In genomic region chr10:1056326-1057105, GRCh38 we compare ENCODE assay signal across 8 cellular contexts. TPM values are rescaled to one million over a fixed set of nuclear protein-coding genes. Genes with fewer than 3 reads are reported as not detected.
DNase-seq lines count a peak whose midpoint lies in the region; ATAC-seq and FAIRE-seq lines count a peak whose summit lies in the region.

A gene with protein sequence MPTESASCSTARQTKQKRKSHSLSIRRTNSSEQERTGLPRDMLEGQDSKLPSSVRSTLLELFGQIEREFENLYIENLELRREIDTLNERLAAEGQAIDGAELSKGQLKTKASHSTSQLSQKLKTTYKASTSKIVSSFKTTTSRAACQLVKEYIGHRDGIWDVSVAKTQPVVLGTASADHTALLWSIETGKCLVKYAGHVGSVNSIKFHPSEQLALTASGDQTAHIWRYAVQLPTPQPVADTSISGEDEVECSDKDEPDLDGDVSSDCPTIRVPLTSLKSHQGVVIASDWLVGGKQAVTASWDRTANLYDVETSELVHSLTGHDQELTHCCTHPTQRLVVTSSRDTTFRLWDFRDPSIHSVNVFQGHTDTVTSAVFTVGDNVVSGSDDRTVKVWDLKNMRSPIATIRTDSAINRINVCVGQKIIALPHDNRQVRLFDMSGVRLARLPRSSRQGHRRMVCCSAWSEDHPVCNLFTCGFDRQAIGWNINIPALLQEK (plus strand): TSS chr10:1056385. CDS start chr10:1072156, 15,771 bp downstream.

- H3K27ac ChIP-seq in HUES48 (ENCODE audit: low read depth, low read length): peak within 1 kb of the TSS; percentile 97

- peak; percentile 91 for ATAC-seq in GM21390 (IDR thresholded peaks at IDR 0.05; ENCODE audit: unreplicated experiment)
- peak; percentile 98 for ATAC-seq in natural killer cell treated with Interleukin-12 subunit alpha and Interleukin-12 subunit beta and Interleukin-15 and Interleukin-18, amount 100 ng/mL, for 72 hours

- H3K27me3 Mint-ChIP-seq in natural killer cell treated with Interleukin-12 subunit alpha and Interleukin-12 subunit beta and Interleukin-15 and Interleukin-18, amount 100 ng/mL, for 72 hours: no peaks in the 10 kb centered on the region

- peaks cover 14% of the 10 kb centered on the region for H3K36me3 Mint-ChIP-seq in natural killer cell treated with Interleukin-12 subunit alpha and Interleukin-12 subunit beta and Interleukin-15 and Interleukin-18, amount 100 ng/mL, for 72 hours

- no peak for FAIRE-seq in RCC 7860 (lab: Jason Lieb, UNC)

- H3K36me3 ChIP-seq in HUES48 (ENCODE audit: control insufficient read depth, insufficient read depth, low read length): peaks cover 31% of the 10 kb centered on the region

- H3K4me3 Mint-ChIP-seq in natural killer cell treated with Interleukin-12 subunit alpha and Interleukin-12 subunit beta and Interleukin-15 and Interleukin-18, amount 100 ng/mL, for 72 hours: peak within 1 kb of the TSS; percentile 96

- no peaks in the 10 kb centered on the region for H3K27me3 ChIP-seq in HUES48 (ENCODE audit: control insufficient read depth, insufficient read depth, low read length)

- peak within 1 kb of the TSS; percentile 90 for H3K9ac ChIP-seq in HUES48 (ENCODE audit: low read depth, low read length)

- peak within 1 kb of the TSS; percentile 95 for H3K4me3 ChIP-seq in HUES48 (ENCODE audit: low read depth, low read length)

- peak within 1 kb of the TSS; percentile 98 to 100 for H3K27ac Mint-ChIP-seq in natural killer cell treated with Interleukin-12 subunit alpha and Interleukin-12 subunit beta and Interleukin-15 and Interleukin-18, amount 100 ng/mL, for 72 hours

- H3K4me1 Mint-ChIP-seq in natural killer cell treated with Interleukin-12 subunit alpha and Interleukin-12 subunit beta and Interleukin-15 and Interleukin-18, amount 100 ng/mL, for 72 hours (ENCODE audit: low read depth in 2 of 2): peaks cover 64 to 78% of the 10 kb centered on the region in 2 donors

- no peaks in the 10 kb centered on the region for H3K9me3 ChIP-seq in HUES48 (ENCODE audit: control insufficient read depth, insufficient read depth, low read length)

- H3K4me1 ChIP-seq in HUES48 (ENCODE audit: control insufficient read depth, insufficient read depth, low read length): peaks cover 14% of the 10 kb centered on the region

- no peaks in the 10 kb centered on the region for H3K9me3 Mint-ChIP-seq in natural killer cell treated with Interleukin-12 subunit alpha and Interleukin-12 subunit beta and Interleukin-15 and Interleukin-18, amount 100 ng/mL, for 72 hours

- DNase-seq in DMS53 treated with DMSO at 0.1 percent for 48 hours (lab: John Stamatoyannopoulos, UW; ENCODE audit: unreplicated experiment): peak; percentile 38
- DNase-seq in RCC 7860 (ENCODE audit: low spot score): peak; percentile 65
- peak; percentile 77 to 86 for DNase-seq in activated T-helper 1 cell treated with anti-CD3 and anti-CD28 coated beads, Interleukin-2, amount 50 U/mL, for 16 hours (ENCODE audit: low read depth in 1 of 2, low spot score in 1 of 2)
- DNase-seq in fibroblast of peridontal ligament (ENCODE audit: extremely low read depth): peak; percentile 89
- peak; percentile 94 for DNase-seq in natural killer cell treated with Interleukin-12 subunit alpha and Interleukin-12 subunit beta and Interleukin-15 and Interleukin-18, amount 100 ng/mL, for 72 hours (ENCODE audit: low spot score)
- DNase-seq in stimulated activated naive CD4-positive, alpha-beta T cell treated with Interleukin-2 at 50 U/mL for 16 hours (lab: John Stamatoyannopoulos, UW): peak; percentile 87

RNA-seq across cellular contexts. Expression of the gene that starts here (rescaled TPM):
- 10 to 100 TPM; 31.8 to 37.6 TPM for total RNA-seq in natural killer cell treated with Interleukin-12 subunit alpha and Interleukin-12 subunit beta and Interleukin-15 and Interleukin-18, amount 100 ng/mL, for 72 hours

Comparison
In these comparisons a context has a peak if more than half of its experiments do, and no peak if none do; other contexts are left out.
1. Peak in every context shown above with its lines: DNase-seq, ATAC-seq, H3K4me3 ChIP-seq and H3K27ac ChIP-seq.
2. DNase-seq: peak in every context shown above with its lines; median percentile 94 in natural killer cell treated with Interleukin-12 subunit alpha and Interleukin-12 subunit beta and Interleukin-15 and Interleukin-18, amount 100 ng/mL, for 72 hours; 89 in fibroblast of peridontal ligament; 87 in stimulated activated naive CD4-positive, alpha-beta T cell treated with Interleukin-2 at 50 U/mL for 16 hours; 82 in activated T-helper 1 cell treated with anti-CD3 and anti-CD28 coated beads, Interleukin-2, amount 50 U/mL, for 16 hours; 65 in RCC 7860; 38 in DMS53 treated with DMSO at 0.1 percent for 48 hours.